In genomic region chr16:80997139-80997798, GRCh38 we compare ENCODE assay signal across 1 cellular context.
TF ChIP-seq lines count a peak whose summit lies in the region.

No MANE protein-coding gene starts in this region.

TF ChIP-seq in HepG2, 621 proteins besides CTCF, POLR2A, EP300 and RAD21 (continued from another document and continues in another):
- TF ChIP-seq SKI (IDR thresholded peaks at IDR 0.05; ENCODE audit: partially characterized antibody), result no peak
- no peak for TF ChIP-seq ZNF263 (CRISPR knock-in tag; IDR thresholded peaks at IDR 0.05)
- TF ChIP-seq PRMT3 (CRISPR knock-in tag; IDR thresholded peaks at IDR 0.05; ENCODE audit: borderline replicate concordance, low read depth), result no peak
- TF ChIP-seq ZNF577 (CRISPR knock-in tag; IDR thresholded peaks at IDR 0.05; ENCODE audit: borderline replicate concordance, low read depth), result no peak
- TF ChIP-seq KDM5A (IDR thresholded peaks at IDR 0.05; ENCODE audit: borderline replicate concordance, low read length), result no peak
- TF ChIP-seq ZNF274 (CRISPR knock-in tag; IDR thresholded peaks at IDR 0.05), result no peak
- TF ChIP-seq GTF2F1 (IDR thresholded peaks at IDR 0.05; ENCODE audit: low read length), result no peak
- no peak for TF ChIP-seq ZNF660 (CRISPR knock-in tag; IDR thresholded peaks at IDR 0.05; ENCODE audit: borderline replicate concordance, low read depth)
- TF ChIP-seq MED13 (CRISPR knock-in tag; IDR thresholded peaks at IDR 0.05), result no peak
- no peak for TF ChIP-seq ZBTB38 (CRISPR knock-in tag; IDR thresholded peaks at IDR 0.05)
- no peak for TF ChIP-seq SUZ12 (IDR thresholded peaks at IDR 0.05; ENCODE audit: low read depth, low read length)
- TF ChIP-seq KAT7 (CRISPR knock-in tag; IDR thresholded peaks at IDR 0.05; ENCODE audit: borderline replicate concordance), result no peak
- no peak for TF ChIP-seq POGZ (CRISPR knock-in tag; IDR thresholded peaks at IDR 0.05)
- no peak for TF ChIP-seq PITX1 (CRISPR knock-in tag; IDR thresholded peaks at IDR 0.05)
- no peak for TF ChIP-seq ZNF318 (CRISPR knock-in tag; IDR thresholded peaks at IDR 0.05)
- TF ChIP-seq FOXP4 (CRISPR knock-in tag; IDR thresholded peaks at IDR 0.05), result peak; percentile 36; the same call in 1 of the 2 replicates
- no peak for TF ChIP-seq PRPF4 (IDR thresholded peaks at IDR 0.05; ENCODE audit: low read depth, low read length, poor library complexity, severe bottlenecking)
- TF ChIP-seq ZNF883 (CRISPR knock-in tag; IDR thresholded peaks at IDR 0.05; ENCODE audit: not compliant biosample characterization), result no peak
- TF ChIP-seq ASH2L (IDR thresholded peaks at IDR 0.05; ENCODE audit: insufficient read length, low read depth, low read length), result peak; percentile 49
- no peak for TF ChIP-seq ZNF136 (CRISPR knock-in tag; IDR thresholded peaks at IDR 0.05; ENCODE audit: low read depth)
- no peak for TF ChIP-seq ZBTB2 (CRISPR knock-in tag; IDR thresholded peaks at IDR 0.05; ENCODE audit: low read depth)
- TF ChIP-seq SRF (IDR thresholded peaks at IDR 0.05; ENCODE audit: low read depth, low read length), result no peak
- peak; percentile 45; the same call in 1 of the 2 replicates for TF ChIP-seq NCOR1 (IDR thresholded peaks at IDR 0.05; ENCODE audit: borderline replicate concordance, low read length)
- TF ChIP-seq LBX2 (CRISPR knock-in tag; IDR thresholded peaks at IDR 0.05; ENCODE audit: borderline replicate concordance), result no peak
- no peak for TF ChIP-seq ZFP91 (CRISPR knock-in tag; IDR thresholded peaks at IDR 0.05; ENCODE audit: borderline replicate concordance)
- TF ChIP-seq HDAC1 (CRISPR knock-in tag; IDR thresholded peaks at IDR 0.05), result no peak
- TF ChIP-seq TFDP1 (CRISPR knock-in tag; IDR thresholded peaks at IDR 0.05; ENCODE audit: borderline replicate concordance), result no peak; the same call in 1 of the 2 replicates
- TF ChIP-seq XBP1 (CRISPR knock-in tag; IDR thresholded peaks at IDR 0.05), result no peak
- TF ChIP-seq MAZ (IDR thresholded peaks at IDR 0.05; ENCODE audit: borderline replicate concordance, low read depth, low read length), result no peak
- TF ChIP-seq MAZ (CRISPR knock-in tag; IDR thresholded peaks at IDR 0.05; ENCODE audit: low read depth), result no peak
- no peak for TF ChIP-seq ZBTB39 (CRISPR knock-in tag; IDR thresholded peaks at IDR 0.05)
- no peak for TF ChIP-seq U2AF1 (optimal IDR thresholded peaks at IDR 0.05; ENCODE audit: low read depth, low read length)
- no peak for TF ChIP-seq SRSF1 (optimal IDR thresholded peaks at IDR 0.05; ENCODE audit: low read depth, low read length)
- no peak for TF ChIP-seq ZNF552 (CRISPR knock-in tag; IDR thresholded peaks at IDR 0.05; ENCODE audit: borderline replicate concordance)
- TF ChIP-seq ZNF280B (CRISPR knock-in tag; IDR thresholded peaks at IDR 0.05; ENCODE audit: borderline replicate concordance), result no peak
- TF ChIP-seq IRF2 (CRISPR knock-in tag; IDR thresholded peaks at IDR 0.05), result peak; percentile 42; the same call in 1 of the 2 replicates
- no peak for TF ChIP-seq TRAFD1 (CRISPR knock-in tag; IDR thresholded peaks at IDR 0.05; ENCODE audit: borderline replicate concordance)
- no peak for TF ChIP-seq GLI4 (CRISPR knock-in tag; IDR thresholded peaks at IDR 0.05; ENCODE audit: borderline replicate concordance)
- no peak for TF ChIP-seq SRSF4 (IDR thresholded peaks at IDR 0.05; ENCODE audit: low read depth, low read length, poor library complexity, severe bottlenecking)
- no peak for TF ChIP-seq ZNF33B (CRISPR knock-in tag; IDR thresholded peaks at IDR 0.05)
